12 cellular contexts compared by ENCODE assay signal in genomic region chr3:112134335-112135124, GRCh38. TPM values are rescaled to one million over a fixed set of nuclear protein-coding genes. Genes with fewer than 3 reads are reported as not detected.
DNase-seq lines count a peak whose midpoint lies in the region; ATAC-seq, FAIRE-seq and TF ChIP-seq lines count a peak whose summit lies in the region.
"Had no signal": no experiment of that assay in that cellular context is flagged by ENCODE, and none has a peak within 500 bp of the region (broad histone marks: within the 10 kb centered on the region; RNA-seq: fewer than 3 reads in every experiment).

No MANE protein-coding gene starts in this region.

- TF ChIP-seq POLR2A in GM12892 (IDR thresholded peaks at IDR 0.05; ENCODE audit: low read depth, low read length): peak; percentile 40
- no peak for TF ChIP-seq POLR2A in erythroblast (IDR thresholded peaks at IDR 0.05; ENCODE audit: low read length)

- ATAC-seq in HG02571 (IDR thresholded peaks at IDR 0.05; ENCODE audit: unreplicated experiment): no peak

- no peak overlapping the region for H3K4me3 ChIP-seq in AG09309 (ENCODE audit: control insufficient read depth, low read depth, low read length)
- H3K4me3 ChIP-seq: esophagus muscularis mucosa, HAP-1, lung had no signal

- FAIRE-seq in GM12892 (lab: Jason Lieb, UNC): peak; percentile 96

- DNase-seq in AG09309 (ENCODE audit: low read depth) (peak; percentile 8), GM12892 (ENCODE audit: insufficient read length) (no peak), SW480 (ENCODE audit: low spot score) (peak; percentile 14), erythroblast (lab: John Stamatoyannopoulos, UW) (peak; percentile 3 to 46), nucleus accumbens (lab: John Stamatoyannopoulos, UW) (no peak), T-helper 9 cell (no peak), germinal center (ENCODE audit: low spot score) (no peak)
- DNase-seq: activated effector memory CD4-positive, alpha-beta T cell treated with anti-CD3 and anti-CD28 coated beads, Interleukin-2, amount 50 U/mL, for 16 hours had no signal

- no peak for TF ChIP-seq CTCF in AG09309 (IDR thresholded peaks at IDR 0.05; ENCODE audit: control insufficient read depth, insufficient read depth, low read depth, low read length, missing control alignments)

RNA-seq across cellular contexts. Expression of gene GCSAM, which starts 1.5 kb away (rescaled TPM):
- polyA plus RNA-seq in GM12892 (2012; ENCODE audit: missing spikeins): 273 TPM

RNA-seq across cellular contexts. Expression of gene C3orf52, which starts 48.3 kb away (rescaled TPM):
- polyA plus RNA-seq in GM12892 (2012; ENCODE audit: missing spikeins): 5.0 TPM

Comparison
In these comparisons a context has a peak if more than half of its experiments do, and no peak if none do; other contexts are left out.
1. DNase-seq: peak in AG09309 (single experiment), SW480 (single experiment) and erythroblast (2 of 2); none in GM12892 (single experiment), nucleus accumbens (0 of 56), T-helper 9 cell (single experiment) and germinal center (single experiment).